39 cellular contexts compared by ENCODE assay signal in genomic region chr12:132568826-132569480, GRCh38. TPM values are rescaled to one million over a fixed set of nuclear protein-coding genes. Genes with fewer than 3 reads are reported as not detected.
"Had no signal": no experiment of that assay in that cellular context is flagged by ENCODE, and none has a peak within 500 bp of the region (broad histone marks: within the 10 kb centered on the region; RNA-seq: fewer than 3 reads in every experiment).

No MANE protein-coding gene starts in this region.

- H3K9me3 ChIP-seq: colonic mucosa, gastrocnemius medialis, heart left ventricle, left lung, ovary, psoas muscle, sigmoid colon, spleen, stomach, thyroid gland, vagina had no signal

- H3K27ac Mint-ChIP-seq: dendritic cell treated with granulocyte-macrophage colony-stimulating factor and Interleukin-4, amounts not matched to agents 40 ng/mL and 50 ng/mL, for 4 days; endodermal cell; mesothelial cell of epicardium; naive thymus-derived CD4-positive, alpha-beta T cell; stimulated activated naive B cell treated with anti-CD40 and anti-IgM and Interleukin-4, amounts not matched to agents 10 μg/mL and 1 μg/mL and 100 μg/mL, for 72 hours had no signal

- H2AFZ ChIP-seq: hepatocyte had no signal

- H3K4me3 ChIP-seq: colonic mucosa, gastrocnemius medialis, heart left ventricle, hepatocyte, left lung, ovary, psoas muscle, sigmoid colon, spleen, stomach, thyroid gland, vagina had no signal

- DNase-seq: colonic mucosa; effector CD8-positive, alpha-beta T cell; endodermal cell; foreskin fibroblast; gastrocnemius medialis; heart left ventricle; left cardiac atrium; left lung; mesenchymal stem cell; naive thymus-derived CD4-positive, alpha-beta T cell; occipital lobe; ovary; posterior cingulate gyrus; psoas muscle; right cardiac atrium; sigmoid colon; spleen; stimulated activated CD4-positive, alpha-beta T cell treated with anti-CD3 and anti-CD28 coated beads, Interleukin-4, amount 100 ng/mL, for 4 hours; stimulated activated naive B cell treated with anti-CD40 and anti-IgM and Interleukin-4, amounts not matched to agents 10 μg/mL and 1 μg/mL and 100 μg/mL, for 72 hours; stomach; thyroid gland; trophoblast cell had no signal

- H3K9me3 Mint-ChIP-seq: dendritic cell treated with granulocyte-macrophage colony-stimulating factor and Interleukin-4, amounts not matched to agents 40 ng/mL and 50 ng/mL, for 4 days; endodermal cell; mesothelial cell of epicardium; stimulated activated naive B cell treated with anti-CD40 and anti-IgM and Interleukin-4, amounts not matched to agents 10 μg/mL and 1 μg/mL and 100 μg/mL, for 72 hours had no signal

- H3K27me3 Mint-ChIP-seq: dendritic cell treated with granulocyte-macrophage colony-stimulating factor and Interleukin-4, amounts not matched to agents 40 ng/mL and 50 ng/mL, for 4 days; naive thymus-derived CD4-positive, alpha-beta T cell; stimulated activated naive B cell treated with anti-CD40 and anti-IgM and Interleukin-4, amounts not matched to agents 10 μg/mL and 1 μg/mL and 100 μg/mL, for 72 hours had no signal

- H3K4me2 ChIP-seq: hepatocyte had no signal

- H3K27ac ChIP-seq: colonic mucosa, epithelial cell of prostate, gastrocnemius medialis, heart left ventricle, hepatocyte, left lung, ovary, psoas muscle, sigmoid colon, spleen, stomach, thyroid gland, vagina had no signal

- H3K4me1 ChIP-seq: colonic mucosa, gastrocnemius medialis, heart left ventricle, left lung, psoas muscle, sigmoid colon, thyroid gland, vagina had no signal

- H3K27me3 ChIP-seq: colonic mucosa, gastrocnemius medialis, heart left ventricle, hepatocyte, left lung, ovary, sigmoid colon, spleen, stomach, thyroid gland, vagina had no signal

- H3K36me3 ChIP-seq: colonic mucosa, ovary, vagina had no signal

- H3K4me3 Mint-ChIP-seq: dendritic cell treated with granulocyte-macrophage colony-stimulating factor and Interleukin-4, amounts not matched to agents 40 ng/mL and 50 ng/mL, for 4 days; endodermal cell; mesothelial cell of epicardium; naive thymus-derived CD4-positive, alpha-beta T cell; stimulated activated naive B cell treated with anti-CD40 and anti-IgM and Interleukin-4, amounts not matched to agents 10 μg/mL and 1 μg/mL and 100 μg/mL, for 72 hours had no signal

RNA-seq across cellular contexts. Expression of gene LRCOL1, which starts 41.4 kb away (rescaled TPM):
- total RNA-seq: endodermal cell; glomerular endothelial cell; heart left ventricle; hepatocyte; kidney epithelial cell; left cardiac atrium; lower leg skin; mesothelial cell of epicardium; mucosa of gallbladder; naive thymus-derived CD4-positive, alpha-beta T cell; occipital lobe; right cardiac atrium; stomach; temporal lobe; ureter; vagina had no signal
- polyA plus RNA-seq: heart left ventricle; naive thymus-derived CD4-positive, alpha-beta T cell; neural cell; right cardiac atrium had no signal

RNA-seq across cellular contexts. Expression of gene P2RX2, which starts 49.6 kb away (rescaled TPM):
- total RNA-seq: esophagus mucosa, gastrocnemius medialis, glomerular endothelial cell, heart left ventricle, hepatocyte, kidney epithelial cell, left cardiac atrium, left lung, lower leg skin, lung microvascular endothelial cell, mucosa of gallbladder, occipital lobe, psoas muscle, renal cortical epithelial cell, right cardiac atrium, skeletal muscle tissue, stomach, subcutaneous adipose tissue, temporal lobe, vagina had no signal
- polyA plus RNA-seq: heart left ventricle; hepatocyte; naive thymus-derived CD4-positive, alpha-beta T cell; neural cell; right cardiac atrium had no signal
